Comparison of ENCODE assay signal across 8 cellular contexts in the genomic region with DNA sequence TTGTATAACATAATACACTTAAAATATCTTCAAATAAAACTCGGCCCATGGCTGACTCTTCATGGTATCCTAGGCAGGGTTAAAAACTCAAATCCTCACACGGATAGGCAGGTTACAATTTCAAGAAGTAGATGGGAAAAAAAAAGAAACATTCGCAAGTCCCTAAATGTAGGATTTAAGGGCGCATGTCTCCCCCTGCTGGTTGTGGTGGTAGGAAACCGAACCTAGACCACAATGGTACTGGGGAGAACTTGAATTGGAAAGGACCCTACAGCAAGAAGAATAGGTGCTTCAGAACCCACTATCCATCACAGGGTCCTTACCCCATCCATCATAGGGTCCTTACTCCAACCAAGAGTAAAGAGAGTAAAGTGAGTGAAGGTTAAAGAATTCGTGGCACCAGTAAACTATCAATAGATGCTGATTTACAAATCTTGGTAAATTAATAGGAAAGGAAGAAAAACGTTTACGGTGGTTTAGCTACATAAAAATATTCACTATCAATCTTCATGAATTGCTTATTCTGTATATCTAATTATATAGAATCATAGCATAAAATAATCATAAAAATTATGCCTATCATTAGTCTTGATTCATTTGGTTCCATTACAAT. TPM values are rescaled to one million over a fixed set of nuclear protein-coding genes. Genes with fewer than 3 reads are reported as not detected.
DNase-seq lines count a peak whose midpoint lies in the region; ATAC-seq and TF ChIP-seq lines count a peak whose summit lies in the region.

No MANE protein-coding gene starts in this region.

- peak; percentile 49 for DNase-seq in AG09319 (ENCODE audit: extremely low read depth, low read depth)
- peak; percentile 68 for DNase-seq in HCEC 1CT
- peak; percentile 76 to 91 for DNase-seq in NCI-H526 (lab: John Stamatoyannopoulos, UW)
- peak; percentile 75 to 76 for DNase-seq in activated CD4-positive, alpha-beta T cell treated with anti-CD3 and anti-CD28 coated beads, Interleukin-2, amount 50 U/mL, for 4 hours
- peak; percentile 55 to 85 (median 73) for DNase-seq in dorsolateral prefrontal cortex
- DNase-seq in lung microvascular endothelial cell (ENCODE audit: low read depth in 2 of 2) = peak; percentile 84 to 85
- peak; percentile 34 to 64 for DNase-seq in stimulated activated CD8-positive, alpha-beta memory T cell treated with anti-CD3 and anti-CD28 coated beads, Interleukin-15, amount 100 ng/mL, for 4 hours (ENCODE audit: low read depth in 2 of 2)

- no peak for ATAC-seq in HG03520 (IDR thresholded peaks at IDR 0.05; ENCODE audit: unreplicated experiment)

- TF ChIP-seq CTCF in AG09319 (IDR thresholded peaks at IDR 0.05; ENCODE audit: low read depth, low read length) (peak; percentile 87), dorsolateral prefrontal cortex (IDR thresholded peaks at IDR 0.05 in 54 of 56, conservative IDR thresholded peaks at IDR 0.05 in 2 of 56; ENCODE audit: low read depth in 1 of 56, partially characterized antibody in 56 of 56) (peak; percentile 69 to 94 (median 85))

- peak overlapping the region in 27 of 59 donors; percentile 0 to 99 (median 24) for H3K27ac ChIP-seq in dorsolateral prefrontal cortex

- intact Hi-C loops in dorsolateral prefrontal cortex (cut with DNase I) = loop anchor here in 1 of 2 donors (2.0 kb wide), 1 partner anchor 24 kb away; no protein-coding TSS in a partner anchor

- H3K27me3 ChIP-seq in dorsolateral prefrontal cortex = no peaks in the 10 kb centered on the region

- no peak overlapping the region for H3K4me3 ChIP-seq in dorsolateral prefrontal cortex

RNA-seq across cellular contexts. Expression of a gene that starts 3.3 kb away (rescaled TPM):
- total RNA-seq in dorsolateral prefrontal cortex = 100 to 1,000 TPM in 30 of 120 experiments, 10 to 100 TPM in 90; 63.6 to 149 (median 93.0) TPM
- 7.0 and 9.5 TPM in 2 replicates for total RNA-seq in lung microvascular endothelial cell

RNA-seq across cellular contexts. Expression of a gene that starts 46.8 kb away (rescaled TPM):
- total RNA-seq in dorsolateral prefrontal cortex (100 to 1,000 TPM in 1 of 120 experiments, 10 to 100 TPM in 119; 19.6 to 100 (median 62.4) TPM), lung microvascular endothelial cell (under 0.01 TPM in 1 of 2 replicates, not detected in the other)

Comparison
In these comparisons a context has a peak if more than half of its experiments do, and no peak if none do; other contexts are left out.
1. RNA of a gene that starts 46.8 kb away (total RNA-seq): 19.6 to 100 TPM in dorsolateral prefrontal cortex; under 0.01 TPM in lung microvascular endothelial cell; every median in the first group is over 10 times any median in the second.
2. Peak in every context shown above with its lines, with median percentiles within 50 percentile points of each other: DNase-seq.